Comparison of ENCODE assay signal across 1 cellular context in genomic region chr9:77690723-77691122, GRCh38. TPM values are rescaled to one million over a fixed set of nuclear protein-coding genes. Genes with fewer than 3 reads are reported as not detected.
"Had no signal": no experiment of that assay in that cellular context is flagged by ENCODE, and none has a peak within 500 bp of the region (broad histone marks: within the 10 kb centered on the region; RNA-seq: fewer than 3 reads in every experiment).

No MANE protein-coding gene starts in this region.

RNA-seq across cellular contexts. Expression of gene GNA14, which starts 42.6 kb away (rescaled TPM):
- total RNA-seq: LHCN-M2 had no signal
